Comparison of ENCODE assay signal across 8 cellular contexts in the genomic region with DNA sequence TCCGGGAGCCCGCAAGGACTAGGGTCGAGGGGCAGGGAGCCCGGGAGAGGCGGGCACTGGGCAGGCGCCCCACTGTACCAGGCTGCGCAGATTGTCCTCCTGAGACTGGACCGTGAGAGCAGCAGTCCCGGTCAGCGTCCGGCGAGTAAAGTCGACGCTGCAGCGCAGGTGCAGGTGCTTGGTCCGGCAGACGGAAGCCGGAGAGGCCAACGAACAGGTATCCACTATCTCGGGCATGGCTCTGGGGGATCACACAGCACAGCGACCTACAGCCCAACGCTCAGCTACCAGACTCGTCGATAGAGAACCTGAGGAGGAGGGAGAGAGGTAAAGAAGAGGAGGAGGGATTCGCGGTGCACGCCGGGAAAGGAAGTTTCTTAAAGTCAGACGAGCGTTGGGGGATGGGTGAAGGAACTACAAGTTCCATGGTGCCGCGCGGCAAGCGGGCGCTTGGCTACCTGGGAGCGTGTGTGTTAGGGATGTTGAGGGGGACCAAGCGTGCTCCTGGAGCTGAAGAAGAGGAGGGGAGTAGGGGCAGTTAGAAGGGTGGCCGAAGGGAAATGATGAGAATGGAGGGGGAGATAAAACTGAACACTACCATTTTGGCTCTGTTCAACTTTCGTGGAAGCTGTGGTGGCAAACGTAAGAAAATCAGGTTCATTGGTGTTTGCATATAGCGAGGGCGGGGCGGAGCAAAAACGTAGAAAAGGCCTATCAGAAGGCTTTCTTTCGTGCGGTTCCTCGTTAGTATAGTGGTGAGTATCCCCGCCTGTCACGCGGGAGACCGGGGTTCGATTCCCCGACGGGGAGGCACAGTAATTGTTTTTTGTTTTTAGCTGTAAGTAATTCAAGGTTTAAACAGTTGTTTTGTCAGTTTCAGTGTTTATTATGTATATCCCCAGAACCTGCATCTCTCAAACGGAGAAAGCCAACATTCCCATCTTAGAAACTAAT. TPM values are rescaled to one million over a fixed set of nuclear protein-coding genes. Genes with fewer than 3 reads are reported as not detected.
DNase-seq lines count a peak whose midpoint lies in the region; ATAC-seq and TF ChIP-seq lines count a peak whose summit lies in the region.

A gene (minus strand): TSS at position 305 of the 954 bp plus-strand sequence. CDS start 68 bp downstream, at position 237.

- H3K9me3 ChIP-seq in esophagus muscularis mucosa, result no peaks in the 10 kb centered on the region
- H3K9me3 ChIP-seq in muscle layer of colon (ENCODE audit: low read length), result no peaks in the 10 kb centered on the region

- ATAC-seq in GM21737 (IDR thresholded peaks at IDR 0.05; ENCODE audit: unreplicated experiment), result peak; percentile 91

- H3K4me3 Mint-ChIP-seq in activated T-cell treated with anti-CD3 and anti-CD28 coated beads, Interleukin-2, amount 50 U/mL, for 24 hours, result no peak within 1 kb of the TSS

- H3K9ac ChIP-seq in muscle layer of colon (ENCODE audit: low read length), result peak within 1 kb of the TSS; percentile 80

- no peaks in the 10 kb centered on the region for H3K9me3 Mint-ChIP-seq in activated T-cell treated with anti-CD3 and anti-CD28 coated beads, Interleukin-2, amount 50 U/mL, for 24 hours

- under 1% methylated on average over 36 of the region's 55 CpGs for WGBS in esophagus muscularis mucosa

- H3K36me3 ChIP-seq in esophagus muscularis mucosa (no peaks in the 10 kb centered on the region), muscle layer of colon (ENCODE audit: insufficient read depth, low read length) (no peaks in the 10 kb centered on the region)

- peak; percentile 21 for TF ChIP-seq POLR2A in esophagus muscularis mucosa (IDR thresholded peaks at IDR 0.05; ENCODE audit: low read depth)

- H3K27me3 Mint-ChIP-seq in activated T-cell treated with anti-CD3 and anti-CD28 coated beads, Interleukin-2, amount 50 U/mL, for 24 hours, result no peaks in the 10 kb centered on the region

- H3K36me3 Mint-ChIP-seq in activated T-cell treated with anti-CD3 and anti-CD28 coated beads, Interleukin-2, amount 50 U/mL, for 24 hours (ENCODE audit: low read depth), result peaks cover 3% of the 10 kb centered on the region

- no peak for TF ChIP-seq EP300 in esophagus muscularis mucosa (IDR thresholded peaks at IDR 0.05)

- intact Hi-C loops in esophagus muscularis mucosa (cut with DNase I), result loop anchor here (10.0 kb wide), 1 partner anchor 369 kb away; a partner anchor contains a TSS

- H3K27me3 ChIP-seq in esophagus muscularis mucosa (no peaks in the 10 kb centered on the region), muscle layer of colon (ENCODE audit: control insufficient read depth in 1 of 2, insufficient read depth in 2 of 2, low read length in 2 of 2) (no peaks in the 10 kb centered on the region)

- H3K4me1 Mint-ChIP-seq in activated T-cell treated with anti-CD3 and anti-CD28 coated beads, Interleukin-2, amount 50 U/mL, for 24 hours (ENCODE audit: low read depth), result peaks cover 21% of the 10 kb centered on the region

- peak within 1 kb of the TSS; percentile 73 to 96 (median 78) for H3K4me3 ChIP-seq in esophagus muscularis mucosa
- peak within 1 kb of the TSS; percentile 76 to 98 for H3K4me3 ChIP-seq in muscle layer of colon (ENCODE audit: low read depth in 1 of 2, low read length in 2 of 2)

- peak; percentile 98 for DNase-seq in DMS79 (lab: John Stamatoyannopoulos, UW)
- peak; percentile 99 for DNase-seq in KG1 (lab: John Stamatoyannopoulos, UW)
- DNase-seq in activated T-cell treated with anti-CD3 and anti-CD28 coated beads, Interleukin-2, amount 50 U/mL, for 24 hours, result peak; percentile 97
- peak; percentile 100 for DNase-seq in esophagus muscularis mucosa (ENCODE audit: extremely low spot score)
- DNase-seq in stimulated activated CD8-positive, alpha-beta memory T cell treated with anti-CD3 and anti-CD28 coated beads, Interleukin-7, amount 100 ng/mL, for 24 hours (ENCODE audit: low read depth), result peak; percentile 91

- no peak within 1 kb of the TSS for H3K27ac Mint-ChIP-seq in activated T-cell treated with anti-CD3 and anti-CD28 coated beads, Interleukin-2, amount 50 U/mL, for 24 hours

- TF ChIP-seq CTCF in esophagus muscularis mucosa (IDR thresholded peaks at IDR 0.05), result no peak

- H3K27ac ChIP-seq in esophagus muscularis mucosa (replicated peaks in 1 of 4) (peak within 1 kb of the TSS; percentile 79 to 94 (median 90)), muscle layer of colon (ENCODE audit: low read depth, low read length) (peak within 1 kb of the TSS; percentile 57)

- peaks cover 13 to 34% (median 31%) of the 10 kb centered on the region in 4 donors for H3K4me1 ChIP-seq in esophagus muscularis mucosa
- H3K4me1 ChIP-seq in muscle layer of colon (ENCODE audit: insufficient read depth, low read length), result peaks cover 11% of the 10 kb centered on the region

TF ChIP-seq in PFSK-1, 5 proteins besides CTCF, POLR2A, EP300 and RAD21:
- peak; percentile 73; the same call in 1 of the 2 replicates for TF ChIP-seq TAF1 (IDR thresholded peaks at IDR 0.05; ENCODE audit: borderline replicate concordance, insufficient read depth, low read length)
- peak; percentile 92 for TF ChIP-seq POLR2AphosphoS5 (IDR thresholded peaks at IDR 0.05; ENCODE audit: low read depth, low read length)
- 0 out of 2 replicates have a peak, but pooled peaks have one; percentile 75 for TF ChIP-seq SIN3A (IDR thresholded peaks at IDR 0.05; ENCODE audit: borderline replicate concordance, insufficient read depth, low read length)
- TF ChIP-seq, protein P1, sequence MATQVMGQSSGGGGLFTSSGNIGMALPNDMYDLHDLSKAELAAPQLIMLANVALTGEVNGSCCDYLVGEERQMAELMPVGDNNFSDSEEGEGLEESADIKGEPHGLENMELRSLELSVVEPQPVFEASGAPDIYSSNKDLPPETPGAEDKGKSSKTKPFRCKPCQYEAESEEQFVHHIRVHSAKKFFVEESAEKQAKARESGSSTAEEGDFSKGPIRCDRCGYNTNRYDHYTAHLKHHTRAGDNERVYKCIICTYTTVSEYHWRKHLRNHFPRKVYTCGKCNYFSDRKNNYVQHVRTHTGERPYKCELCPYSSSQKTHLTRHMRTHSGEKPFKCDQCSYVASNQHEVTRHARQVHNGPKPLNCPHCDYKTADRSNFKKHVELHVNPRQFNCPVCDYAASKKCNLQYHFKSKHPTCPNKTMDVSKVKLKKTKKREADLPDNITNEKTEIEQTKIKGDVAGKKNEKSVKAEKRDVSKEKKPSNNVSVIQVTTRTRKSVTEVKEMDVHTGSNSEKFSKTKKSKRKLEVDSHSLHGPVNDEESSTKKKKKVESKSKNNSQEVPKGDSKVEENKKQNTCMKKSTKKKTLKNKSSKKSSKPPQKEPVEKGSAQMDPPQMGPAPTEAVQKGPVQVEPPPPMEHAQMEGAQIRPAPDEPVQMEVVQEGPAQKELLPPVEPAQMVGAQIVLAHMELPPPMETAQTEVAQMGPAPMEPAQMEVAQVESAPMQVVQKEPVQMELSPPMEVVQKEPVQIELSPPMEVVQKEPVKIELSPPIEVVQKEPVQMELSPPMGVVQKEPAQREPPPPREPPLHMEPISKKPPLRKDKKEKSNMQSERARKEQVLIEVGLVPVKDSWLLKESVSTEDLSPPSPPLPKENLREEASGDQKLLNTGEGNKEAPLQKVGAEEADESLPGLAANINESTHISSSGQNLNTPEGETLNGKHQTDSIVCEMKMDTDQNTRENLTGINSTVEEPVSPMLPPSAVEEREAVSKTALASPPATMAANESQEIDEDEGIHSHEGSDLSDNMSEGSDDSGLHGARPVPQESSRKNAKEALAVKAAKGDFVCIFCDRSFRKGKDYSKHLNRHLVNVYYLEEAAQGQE (IDR thresholded peaks at IDR 0.05; ENCODE audit: insufficient read depth in 1 of 2, low read depth in 2 of 2, low read length in 2 of 2), result 0 out of 4 replicates have a peak, but pooled peaks of 1 of the 2 experiments have one; percentile 33
- TF ChIP-seq FOXP2 (optimal IDR thresholded peaks at IDR 0.05; ENCODE audit: borderline replicate concordance, extremely low read depth, extremely low read length, insufficient read depth), result no peak

RNA-seq across cellular contexts. Expression of the gene that starts here (rescaled TPM):
- polyA plus RNA-seq in PFSK-1 (2012; ENCODE audit: insufficient read length, low read depth), result 39.3 TPM
- total RNA-seq in esophagus muscularis mucosa, result 10 to 100 TPM; 47.8 to 75.0 (median 64.5) TPM

Comparison
In these comparisons a context has a peak if more than half of its experiments do, and no peak if none do; other contexts are left out.
1. Peak in every context shown above with its lines: DNase-seq, ATAC-seq, H3K4me3 ChIP-seq and H3K27ac ChIP-seq.